In the genomic region with DNA sequence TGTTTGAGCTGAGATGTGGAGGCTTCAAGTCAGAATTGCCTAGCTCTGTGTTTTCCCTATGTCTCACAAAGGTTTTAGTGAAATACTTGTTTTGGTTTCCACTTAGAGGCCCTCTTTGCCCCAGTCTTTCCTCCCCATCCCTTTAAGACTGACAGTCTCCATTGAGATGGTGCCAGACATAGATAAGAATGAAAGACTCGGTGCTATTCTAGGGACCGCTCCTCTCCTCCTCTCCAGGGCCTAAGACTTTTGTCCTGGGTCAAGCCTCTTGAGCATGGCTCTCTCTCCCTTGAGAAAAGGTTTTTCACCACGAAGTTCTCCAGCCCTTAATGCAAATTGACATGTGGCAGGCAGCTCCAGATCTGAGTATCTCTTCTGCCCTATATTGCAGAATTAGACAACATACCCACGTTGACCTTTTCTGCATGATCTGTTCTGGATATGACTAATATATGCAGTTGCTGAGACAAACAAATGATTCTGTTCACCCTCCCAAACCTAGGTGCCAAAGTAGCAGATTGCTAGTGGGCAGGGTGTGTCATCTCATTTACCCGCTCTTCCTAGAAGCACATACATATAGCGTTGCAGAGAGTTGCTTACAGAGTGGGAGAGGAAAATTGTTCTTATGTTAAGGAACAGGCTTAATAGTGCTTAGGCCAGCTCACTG, we compare ENCODE assay signal across 10 cellular contexts. TPM values are rescaled to one million over a fixed set of nuclear protein-coding genes. Genes with fewer than 3 reads are reported as not detected.
DNase-seq lines count a peak whose midpoint lies in the region; ATAC-seq and TF ChIP-seq lines count a peak whose summit lies in the region.
"Had no signal": no experiment of that assay in that cellular context is flagged by ENCODE, and none has a peak within 500 bp of the region (broad histone marks: within the 10 kb centered on the region; RNA-seq: fewer than 3 reads in every experiment).

No MANE protein-coding gene starts in this region.

- no peak for TF ChIP-seq POLR2A in transverse colon (IDR thresholded peaks at IDR 0.05)

- intact Hi-C loops in transverse colon (cut with DNase I; ENCODE audit: low total_unique reads), result no loop called here

- H3K9me3 ChIP-seq in transverse colon, result no peaks in the 10 kb centered on the region
- H3K9me3 ChIP-seq: HAP-1 had no signal

- no peaks in the 10 kb centered on the region for H3K9me3 Mint-ChIP-seq in HFFc6
- H3K9me3 Mint-ChIP-seq: T-cell had no signal

- H3K27me3 ChIP-seq in transverse colon, result no peaks in the 10 kb centered on the region

- H3K36me3 ChIP-seq in transverse colon, result no peaks in the 10 kb centered on the region
- H3K36me3 ChIP-seq: HAP-1 had no signal

- H3K4me1 Mint-ChIP-seq in HFFc6 (ENCODE audit: low read depth), result peaks cover 6% of the 10 kb centered on the region; the same call in 1 of the 2 replicates

- H3K4me3 Mint-ChIP-seq in HFFc6, result no peak overlapping the region
- H3K4me3 Mint-ChIP-seq: T-cell had no signal

- peaks cover 5% of the 10 kb centered on the region; the same call in 1 of the 2 replicates for H3K27me3 Mint-ChIP-seq in HFFc6 (ENCODE audit: insufficient read depth)
- H3K27me3 Mint-ChIP-seq: T-cell had no signal

- in situ Hi-C loops in transverse colon (cut with MboI; ENCODE audit: low pct_ligation_motif_present in 1 of 4, low pct_unique_long_range_greater_than_20kb in 1 of 4, low sequenced_read_pairs in 3 of 4), result no loop called here

- no peak overlapping the region for H3K4me3 ChIP-seq in fibroblast of mammary gland (ENCODE audit: control insufficient read depth, low read depth, low read length)
- no peak overlapping the region for H3K4me3 ChIP-seq in transverse colon
- H3K4me3 ChIP-seq: HAP-1 had no signal

- no peak overlapping the region for H3K27ac ChIP-seq in transverse colon

- TF ChIP-seq EP300 in transverse colon (IDR thresholded peaks at IDR 0.05; ENCODE audit: low read depth), result no peak

- H3K36me3 Mint-ChIP-seq in HFFc6 (ENCODE audit: low read depth), result no peaks in the 10 kb centered on the region
- H3K36me3 Mint-ChIP-seq: T-cell had no signal

- H3K27ac Mint-ChIP-seq in HFFc6, result no peak overlapping the region
- H3K27ac Mint-ChIP-seq: T-cell had no signal

- H3K4me1 ChIP-seq in transverse colon, result no peaks in the 10 kb centered on the region
- H3K4me1 ChIP-seq: HAP-1 had no signal

- DNase-seq in fibroblast of mammary gland (ENCODE audit: low read depth), result peak; percentile 40
- no peak for DNase-seq in HFFc6
- DNase-seq in kidney glomerular epithelial cell (lab: John Stamatoyannopoulos, UW), result no peak
- DNase-seq in transverse colon, result no peak
- DNase-seq in midbrain (lab: John Stamatoyannopoulos, UW), result no peak
- DNase-seq: T-cell had no signal

- WGBS in transverse colon (ENCODE audit: low coverage in 1 of 2), 2 donors, result 64 to 86% methylated on average over 1 to 6 of the region's 6 CpGs

- TF ChIP-seq CTCF in fibroblast of mammary gland (conservative IDR thresholded peaks at IDR 0.05; ENCODE audit: control insufficient read depth, insufficient read depth, low read depth, low read length) (no peak), HFFc6 (IDR thresholded peaks at IDR 0.05) (no peak), transverse colon (IDR thresholded peaks at IDR 0.05) (no peak)

- peak; percentile 96 for ATAC-seq in GM18519 (IDR thresholded peaks at IDR 0.05; ENCODE audit: low FRiP score, unreplicated experiment)
- peak; percentile 96 for ATAC-seq in GM21447 (IDR thresholded peaks at IDR 0.05; ENCODE audit: unreplicated experiment)
- peak; percentile 98 for ATAC-seq in HG03439 (IDR thresholded peaks at IDR 0.05; ENCODE audit: unreplicated experiment)

RNA-seq across cellular contexts. Expression of gene ACSL3, which starts 47.5 kb away (rescaled TPM):
- 100 to 1,000 TPM in 1 of 6 experiments, 10 to 100 TPM in 5; 64.5 to 119 (median 87.8) TPM for total RNA-seq in HFFc6 (2021; fragmentation: NEBNext Ultra II Directional; extraction: Animal tissue kit (Norgen Biotek cat#: 25700))
- 10 to 100 TPM; 22.4 to 54.1 (median 42.3) TPM for total RNA-seq in transverse colon
